8 cellular contexts compared by ENCODE assay signal in the genomic region with DNA sequence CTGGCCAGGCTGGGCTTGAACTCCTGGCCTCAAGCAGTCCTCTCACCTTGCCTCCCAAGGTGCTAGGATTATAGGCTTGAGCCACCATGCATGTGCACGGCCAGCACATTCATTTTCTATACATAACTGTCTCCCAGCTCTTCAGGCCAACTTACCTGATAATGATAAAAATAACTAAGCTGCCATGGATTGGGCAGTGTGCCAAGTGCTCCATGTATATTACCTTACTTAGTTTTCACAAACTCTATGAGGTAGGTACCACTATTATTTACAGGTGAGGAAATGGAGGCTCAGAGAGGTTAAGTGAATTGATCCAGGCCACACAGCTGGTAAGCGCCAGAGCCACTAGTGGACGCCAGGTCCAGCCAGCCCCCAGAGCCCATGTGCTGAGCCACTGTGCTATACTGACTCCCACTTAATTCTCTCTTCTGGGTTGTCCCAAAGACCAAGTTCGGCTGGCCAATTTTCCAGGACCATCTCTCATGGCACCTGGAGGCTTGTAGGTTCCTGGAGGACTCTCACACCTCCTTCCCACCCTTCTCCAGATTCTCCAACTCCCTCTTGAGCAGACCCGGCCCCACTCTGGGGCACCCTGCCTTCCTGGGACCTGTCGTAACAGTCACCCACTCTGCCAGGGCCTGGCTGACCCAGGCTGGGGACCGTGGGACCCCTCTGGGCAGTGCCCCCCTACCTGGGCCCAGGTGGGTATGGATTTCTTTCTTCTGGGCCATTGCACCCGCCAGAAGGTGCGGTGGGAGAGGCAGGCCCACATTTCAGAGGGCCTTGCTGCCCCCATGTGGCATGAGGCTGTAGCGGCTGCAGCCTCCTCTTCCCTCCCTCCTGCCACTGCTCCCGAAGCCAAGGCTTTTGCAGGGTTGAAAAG. TPM values are rescaled to one million over a fixed set of nuclear protein-coding genes. Genes with fewer than 3 reads are reported as not detected.
A peak's percentile ranks its signal among the peaks of the same experiment; 100 is the strongest.
DNase-seq lines count a peak whose midpoint lies in the region; ATAC-seq and TF ChIP-seq lines count a peak whose summit lies in the region.

No MANE protein-coding gene starts in this region.

- no peaks in the 10 kb centered on the region for H3K4me1 ChIP-seq in Caco-2
- peaks cover 3% of the 10 kb centered on the region for H3K4me1 ChIP-seq in effector memory CD4-positive, alpha-beta T cell (ENCODE audit: control insufficient read depth, insufficient read depth, low read length, poor library complexity, severe bottlenecking)

- POLR2A ChIA-PET in Caco-2 (lab: Charles Lee): no interaction called here
- POLR2A ChIA-PET in activated CD4-positive, alpha-beta memory T cell treated with anti-CD3 and anti-CD28 coated beads for 36 hours (lab: Charles Lee): no interaction called here

- no peak overlapping the region for H3K4me3 Mint-ChIP-seq in Caco-2 (ENCODE audit: unreplicated experiment)
- no peak overlapping the region for H3K4me3 Mint-ChIP-seq in activated CD4-positive, alpha-beta memory T cell treated with anti-CD3 and anti-CD28 coated beads for 36 hours
- no peak overlapping the region for H3K4me3 Mint-ChIP-seq in mesothelial cell of epicardium
- no peak overlapping the region for H3K4me3 Mint-ChIP-seq in stimulated activated memory B cell treated with anti-CD40 and anti-IgM and Interleukin-4, amounts not matched to agents 10 μg/mL and 1 μg/mL and 100 μg/mL, for 72 hours

- H3K9me3 ChIP-seq in Caco-2: no peaks in the 10 kb centered on the region
- no peaks in the 10 kb centered on the region for H3K9me3 ChIP-seq in effector memory CD4-positive, alpha-beta T cell (ENCODE audit: control insufficient read depth, low read length)

- intact Hi-C loops in Caco-2 (cut with micrococcal nuclease; ENCODE audit: unreplicated experiment): loop anchor here (1.0 to 2.0 kb wide), 2 partner anchors 15 to 45 kb away; no protein-coding TSS in a partner anchor
- intact Hi-C loops in activated CD4-positive, alpha-beta memory T cell treated with anti-CD3 and anti-CD28 coated beads for 36 hours (cut with micrococcal nuclease): loop anchor here (1.0 kb wide), 1 partner anchor 155 kb away; no protein-coding TSS in a partner anchor

- H3K9me3 Mint-ChIP-seq in Caco-2 (ENCODE audit: unreplicated experiment) (no peaks in the 10 kb centered on the region), mesothelial cell of epicardium (no peaks in the 10 kb centered on the region)
- no peaks in the 10 kb centered on the region for H3K9me3 Mint-ChIP-seq in activated CD4-positive, alpha-beta memory T cell treated with anti-CD3 and anti-CD28 coated beads for 36 hours
- H3K9me3 Mint-ChIP-seq in stimulated activated memory B cell treated with anti-CD40 and anti-IgM and Interleukin-4, amounts not matched to agents 10 μg/mL and 1 μg/mL and 100 μg/mL, for 72 hours: no peaks in the 10 kb centered on the region

- no peak overlapping the region for H3K27ac Mint-ChIP-seq in Caco-2 (ENCODE audit: unreplicated experiment)
- no peak overlapping the region for H3K27ac Mint-ChIP-seq in activated CD4-positive, alpha-beta memory T cell treated with anti-CD3 and anti-CD28 coated beads for 36 hours
- H3K27ac Mint-ChIP-seq in mesothelial cell of epicardium: peak overlapping the region; percentile 2
- H3K27ac Mint-ChIP-seq in stimulated activated memory B cell treated with anti-CD40 and anti-IgM and Interleukin-4, amounts not matched to agents 10 μg/mL and 1 μg/mL and 100 μg/mL, for 72 hours: no peak overlapping the region

- ATAC-seq in HG02759 (IDR thresholded peaks at IDR 0.05; ENCODE audit: unreplicated experiment): peak; percentile 43
- peak; percentile 64 for ATAC-seq in stimulated activated memory B cell treated with anti-CD40 and anti-IgM and Interleukin-4, amounts not matched to agents 10 μg/mL and 1 μg/mL and 100 μg/mL, for 72 hours
- ATAC-seq in GM19035 (IDR thresholded peaks at IDR 0.05; ENCODE audit: unreplicated experiment): no peak

- no peaks in the 10 kb centered on the region for H3K4me1 Mint-ChIP-seq in Caco-2 (ENCODE audit: low read depth, unreplicated experiment)
- no peaks in the 10 kb centered on the region for H3K4me1 Mint-ChIP-seq in activated CD4-positive, alpha-beta memory T cell treated with anti-CD3 and anti-CD28 coated beads for 36 hours (ENCODE audit: low read depth)
- peaks cover 47% of the 10 kb centered on the region for H3K4me1 Mint-ChIP-seq in mesothelial cell of epicardium
- peaks cover 41% of the 10 kb centered on the region for H3K4me1 Mint-ChIP-seq in stimulated activated memory B cell treated with anti-CD40 and anti-IgM and Interleukin-4, amounts not matched to agents 10 μg/mL and 1 μg/mL and 100 μg/mL, for 72 hours

- CTCF ChIA-PET in Caco-2 (lab: Charles Lee): interaction anchor here (0.9 to 5.7 kb wide), 6 partner anchors 9 to 194 kb away, joined by 3 to 144 read pairs (median 4); no protein-coding TSS in a partner anchor
- CTCF ChIA-PET in activated CD4-positive, alpha-beta memory T cell treated with anti-CD3 and anti-CD28 coated beads for 36 hours (lab: Charles Lee): interaction anchor here (0.6 to 16.8 kb wide), 22 partner anchors 8 to 358 kb away, joined by 3 to 598 read pairs (median 16); a partner anchor contains a TSS

- H3K27ac ChIP-seq in effector memory CD4-positive, alpha-beta T cell (ENCODE audit: insufficient read depth, low read length, poor library complexity, severe bottlenecking): no peak overlapping the region

- DNase-seq in Caco-2: peak; percentile 65 to 82
- DNase-seq in NCI-H510A treated with DMSO at 0.1 percent for 48 hours (lab: John Stamatoyannopoulos, UW): peak; percentile 84
- DNase-seq in activated CD4-positive, alpha-beta memory T cell treated with anti-CD3 and anti-CD28 coated beads for 36 hours: peak; percentile 73
- peak; percentile 23 to 32 (median 23) for DNase-seq in effector memory CD4-positive, alpha-beta T cell
- DNase-seq in mesothelial cell of epicardium (ENCODE audit: low spot score in 2 of 2, unreplicated experiment in 2 of 2): peak; percentile 48 to 82

- H3K4me3 ChIP-seq in Caco-2 (ENCODE audit: low read depth, low read length): no peak overlapping the region
- no peak overlapping the region for H3K4me3 ChIP-seq in effector memory CD4-positive, alpha-beta T cell (ENCODE audit: insufficient read depth, low read depth, low read length, poor library complexity, severe bottlenecking)

- H3K36me3 Mint-ChIP-seq in Caco-2 (ENCODE audit: insufficient read depth, unreplicated experiment) (no peaks in the 10 kb centered on the region), mesothelial cell of epicardium (no peaks in the 10 kb centered on the region)
- H3K36me3 Mint-ChIP-seq in activated CD4-positive, alpha-beta memory T cell treated with anti-CD3 and anti-CD28 coated beads for 36 hours: no peaks in the 10 kb centered on the region
- H3K36me3 Mint-ChIP-seq in stimulated activated memory B cell treated with anti-CD40 and anti-IgM and Interleukin-4, amounts not matched to agents 10 μg/mL and 1 μg/mL and 100 μg/mL, for 72 hours: no peaks in the 10 kb centered on the region

- TF ChIP-seq CTCF in Caco-2 (IDR thresholded peaks at IDR 0.05; ENCODE audit: insufficient read depth in 1 of 2, low read depth in 1 of 2, low read length in 1 of 2, severe bottlenecking in 1 of 2, unreplicated experiment in 1 of 2): peak; percentile 87 to 94
- TF ChIP-seq CTCF in mesothelial cell of epicardium (IDR thresholded peaks at IDR 0.05; ENCODE audit: unreplicated experiment): peak; percentile 68

- no peaks in the 10 kb centered on the region for H3K36me3 ChIP-seq in Caco-2 (ENCODE audit: control insufficient read depth, insufficient read depth, low read length)
- H3K36me3 ChIP-seq in effector memory CD4-positive, alpha-beta T cell (ENCODE audit: control insufficient read depth, insufficient read depth, low read length): no peaks in the 10 kb centered on the region

- BruUV-seq in Caco-2 (replicated peaks; lab: Mats Ljungman, UMichigan): no TSS peak

- H3K27me3 ChIP-seq in Caco-2 (replicated peaks; ENCODE audit: control insufficient read depth, insufficient read depth, low read length): no peaks in the 10 kb centered on the region
- no peaks in the 10 kb centered on the region for H3K27me3 ChIP-seq in effector memory CD4-positive, alpha-beta T cell (replicated peaks; ENCODE audit: control insufficient read depth, insufficient read depth, low read length, poor library complexity, severe bottlenecking)

- H3K27me3 Mint-ChIP-seq in Caco-2 (ENCODE audit: insufficient read depth, unreplicated experiment): no peaks in the 10 kb centered on the region
- H3K27me3 Mint-ChIP-seq in activated CD4-positive, alpha-beta memory T cell treated with anti-CD3 and anti-CD28 coated beads for 36 hours: no peaks in the 10 kb centered on the region
- H3K27me3 Mint-ChIP-seq in mesothelial cell of epicardium (ENCODE audit: low read depth): no peaks in the 10 kb centered on the region
- H3K27me3 Mint-ChIP-seq in stimulated activated memory B cell treated with anti-CD40 and anti-IgM and Interleukin-4, amounts not matched to agents 10 μg/mL and 1 μg/mL and 100 μg/mL, for 72 hours: peaks cover 16% of the 10 kb centered on the region

RNA-seq across cellular contexts. Expression of a gene that starts 30.2 kb away (rescaled TPM):
- total RNA-seq in Caco-2 (2022): 12.8 and 15.4 TPM in 2 replicates
- total RNA-seq in activated CD4-positive, alpha-beta memory T cell treated with anti-CD3 and anti-CD28 coated beads for 36 hours: 1 to 10 TPM; 7.3 to 7.5 TPM
- 21.9 to 22.9 TPM (median 22.4 TPM) in 3 replicates for total RNA-seq in mesothelial cell of epicardium

RNA-seq across cellular contexts. Expression of a gene that starts 39.4 kb away (rescaled TPM):
- total RNA-seq in Caco-2 (2022) (24.1 and 24.7 TPM in 2 replicates), mesothelial cell of epicardium (126 to 131 TPM (median 128 TPM) in 3 replicates)
- 10 to 100 TPM; 38.5 to 41.1 TPM for total RNA-seq in activated CD4-positive, alpha-beta memory T cell treated with anti-CD3 and anti-CD28 coated beads for 36 hours

Comparison
In these comparisons a context has a peak if more than half of its experiments do, and no peak if none do; other contexts are left out.
1. DNase-seq: peak in every context shown above with its lines; median percentile 84 in NCI-H510A treated with DMSO at 0.1 percent for 48 hours; 74 in Caco-2; 73 in activated CD4-positive, alpha-beta memory T cell treated with anti-CD3 and anti-CD28 coated beads for 36 hours; 65 in mesothelial cell of epicardium; 23 in effector memory CD4-positive, alpha-beta T cell.